In genomic region chr14:104967414-104968152, GRCh38 we compare ENCODE assay signal across 8 cellular contexts. TPM values are rescaled to one million over a fixed set of nuclear protein-coding genes. Genes with fewer than 3 reads are reported as not detected.
DNase-seq lines count a peak whose midpoint lies in the region; ATAC-seq, FAIRE-seq and TF ChIP-seq lines count a peak whose summit lies in the region.

No MANE protein-coding gene starts in this region.

- H3K4me3 ChIP-seq in H7 (ENCODE audit: insufficient read depth, low read depth, low read length) (peak overlapping the region; percentile 32; the same call in 1 of the 2 replicates), skeletal muscle satellite cell (ENCODE audit: low read length) (peak overlapping the region; percentile 84)

- no peak for TF ChIP-seq CTCF in D721Med (IDR thresholded peaks at IDR 0.05; ENCODE audit: insufficient read depth, missing control alignments)

- H3K9me3 ChIP-seq in skeletal muscle satellite cell (replicated peaks; ENCODE audit: low read length), result no peaks in the 10 kb centered on the region

- H3K27me3 ChIP-seq in H7 (ENCODE audit: control insufficient read depth, insufficient read depth, low read length) (peaks cover 1% of the 10 kb centered on the region), skeletal muscle satellite cell (ENCODE audit: control insufficient read depth, insufficient read depth, low read length) (no peaks in the 10 kb centered on the region)

- peak overlapping the region; percentile 93 for H3K4me2 ChIP-seq in skeletal muscle satellite cell (ENCODE audit: low read length)

- H3K4me1 ChIP-seq in skeletal muscle satellite cell (ENCODE audit: control insufficient read depth, insufficient read depth, low read length), result peaks cover 57% of the 10 kb centered on the region

- FAIRE-seq in D721Med (lab: Jason Lieb, UNC), result no peak

- peak; percentile 91 for DNase-seq in H7
- DNase-seq in astrocyte of the hippocampus (ENCODE audit: low read depth, low spot score), result peak; percentile 76
- DNase-seq in iPS-NIHi11 (ENCODE audit: low spot score), result peak; percentile 74
- no peak for DNase-seq in LoVo (ENCODE audit: low spot score)
- no peak for DNase-seq in D721Med (ENCODE audit: insufficient read length, low spot score)
- DNase-seq in NCI-H1930 (lab: John Stamatoyannopoulos, UW), result no peak

- no peak for ATAC-seq in HG02938 (IDR thresholded peaks at IDR 0.05; ENCODE audit: unreplicated experiment)

- H3K36me3 ChIP-seq in H7 (replicated peaks; ENCODE audit: control insufficient read depth, insufficient read depth, low read length) (no peaks in the 10 kb centered on the region), skeletal muscle satellite cell (ENCODE audit: insufficient read depth, low read length) (no peaks in the 10 kb centered on the region)

- peak overlapping the region; percentile 84 for H3K9ac ChIP-seq in skeletal muscle satellite cell (ENCODE audit: low read depth, low read length)

RNA-seq across cellular contexts. Expression of gene AHNAK2, which starts 10.6 kb away (rescaled TPM):
- 2.0 and 2.3 TPM in 2 replicates for total RNA-seq in H7 (2014; rRNA removed; shearing (Covaris generic))
- 109 and 127 TPM in 2 replicates for total RNA-seq in skeletal muscle satellite cell (2012; rRNA removed)

RNA-seq across cellular contexts. Expression of gene CLBA1, which starts 18.0 kb away (rescaled TPM):
- 3.5 and 3.7 TPM in 2 replicates for total RNA-seq in H7 (2014; rRNA removed; shearing (Covaris generic))
- 9.2 and 10.4 TPM in 2 replicates for total RNA-seq in skeletal muscle satellite cell (2012; rRNA removed)

RNA-seq across cellular contexts. Expression of gene PLD4, which starts 42.9 kb away (rescaled TPM):
- total RNA-seq in H7 (2014; rRNA removed; shearing (Covaris generic)), result 0.11 TPM in 1 of 2 replicates, not detected in the other
- total RNA-seq in skeletal muscle satellite cell (2012; rRNA removed), result under 0.01 TPM in 1 of 2 replicates, not detected in the other

RNA-seq across cellular contexts. Expression of gene CDCA4, which starts 53.3 kb away (rescaled TPM):
- total RNA-seq in H7 (2014; rRNA removed; shearing (Covaris generic)), result 99.0 and 111 TPM in 2 replicates
- 31.5 and 33.2 TPM in 2 replicates for total RNA-seq in skeletal muscle satellite cell (2012; rRNA removed)

Comparison
In these comparisons a context has a peak if more than half of its experiments do, and no peak if none do; other contexts are left out.
1. DNase-seq: peak in H7 (single experiment), astrocyte of the hippocampus (single experiment) and iPS-NIHi11 (single experiment); none in LoVo (single experiment), D721Med (single experiment) and NCI-H1930 (0 of 2).